ENCODE assay signal across 1 cellular context in the genomic region with DNA sequence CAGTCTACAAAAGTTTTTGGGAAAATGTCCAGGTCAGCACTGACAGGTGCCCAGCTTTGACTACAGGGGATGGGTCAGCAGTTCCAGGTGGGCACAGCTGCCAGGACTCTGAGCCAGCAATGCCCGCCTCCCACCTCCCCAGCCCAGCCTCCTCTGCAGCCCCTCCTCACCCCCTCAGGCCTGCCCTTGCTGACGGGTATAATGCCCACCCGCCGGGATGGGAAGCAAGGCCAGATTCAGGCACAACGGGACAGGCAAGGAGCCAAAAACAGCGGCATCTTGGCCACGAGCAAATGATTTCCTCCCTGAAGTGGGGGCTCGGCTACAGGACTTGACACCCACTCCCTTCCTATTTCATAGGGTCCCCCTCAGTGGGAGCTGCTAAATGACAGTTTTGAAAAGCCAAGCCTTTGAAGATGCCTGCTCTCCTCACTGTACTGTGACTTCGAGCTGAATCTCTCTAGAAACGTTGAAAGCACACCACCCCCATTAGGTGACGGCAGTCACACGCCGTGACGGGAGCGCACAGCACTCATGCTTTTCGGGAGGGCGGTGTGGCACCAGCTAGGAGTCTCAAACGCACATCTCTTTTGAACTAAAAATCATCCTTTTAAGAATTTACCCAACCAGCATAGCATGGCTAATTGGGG.
TF ChIP-seq lines count a peak whose summit lies in the region.

No MANE protein-coding gene starts in this region.

TF ChIP-seq in H1, 55 proteins besides CTCF, POLR2A, EP300 and RAD21:
- TF ChIP-seq, protein P1, sequence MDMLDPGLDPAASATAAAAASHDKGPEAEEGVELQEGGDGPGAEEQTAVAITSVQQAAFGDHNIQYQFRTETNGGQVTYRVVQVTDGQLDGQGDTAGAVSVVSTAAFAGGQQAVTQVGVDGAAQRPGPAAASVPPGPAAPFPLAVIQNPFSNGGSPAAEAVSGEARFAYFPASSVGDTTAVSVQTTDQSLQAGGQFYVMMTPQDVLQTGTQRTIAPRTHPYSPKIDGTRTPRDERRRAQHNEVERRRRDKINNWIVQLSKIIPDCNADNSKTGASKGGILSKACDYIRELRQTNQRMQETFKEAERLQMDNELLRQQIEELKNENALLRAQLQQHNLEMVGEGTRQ (IDR thresholded peaks at IDR 0.05; ENCODE audit: low read length): no peak
- TF ChIP-seq EGR1 (IDR thresholded peaks at IDR 0.05; ENCODE audit: borderline replicate concordance, low read depth, low read length): no peak
- TF ChIP-seq, protein P2, sequence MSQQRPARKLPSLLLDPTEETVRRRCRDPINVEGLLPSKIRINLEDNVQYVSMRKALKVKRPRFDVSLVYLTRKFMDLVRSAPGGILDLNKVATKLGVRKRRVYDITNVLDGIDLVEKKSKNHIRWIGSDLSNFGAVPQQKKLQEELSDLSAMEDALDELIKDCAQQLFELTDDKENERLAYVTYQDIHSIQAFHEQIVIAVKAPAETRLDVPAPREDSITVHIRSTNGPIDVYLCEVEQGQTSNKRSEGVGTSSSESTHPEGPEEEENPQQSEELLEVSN (IDR thresholded peaks at IDR 0.05): no peak
- TF ChIP-seq BRCA1 (IDR thresholded peaks at IDR 0.05; ENCODE audit: low read depth, low read length): no peak
- TF ChIP-seq SP2 (IDR thresholded peaks at IDR 0.05; ENCODE audit: low read length): no peak
- TF ChIP-seq RXRA (IDR thresholded peaks at IDR 0.05; ENCODE audit: insufficient read depth, low read depth, low read length): no peak
- no peak for TF ChIP-seq SIX5 (IDR thresholded peaks at IDR 0.05; ENCODE audit: low read depth, low read length)
- TF ChIP-seq CBX5 (IDR thresholded peaks at IDR 0.05; ENCODE audit: low read depth, low read length): no peak
- no peak for TF ChIP-seq TEAD4 (IDR thresholded peaks at IDR 0.05; ENCODE audit: low read depth, low read length)
- TF ChIP-seq FOSL1 (IDR thresholded peaks at IDR 0.05; ENCODE audit: insufficient read depth, low read depth, low read length): no peak
- TF ChIP-seq SP4 (IDR thresholded peaks at IDR 0.05; ENCODE audit: low read length): no peak
